21 cellular contexts compared by ENCODE assay signal in genomic region chr3:193951859-193952258, GRCh38.
DNase-seq lines count a peak whose midpoint lies in the region; ATAC-seq, FAIRE-seq and TF ChIP-seq lines count a peak whose summit lies in the region.
"Had no signal": no experiment of that assay in that cellular context is flagged by ENCODE, and none has a peak within 500 bp of the region (broad histone marks: within the 10 kb centered on the region; RNA-seq: fewer than 3 reads in every experiment).

No MANE protein-coding gene starts in this region.

- DNase-seq in HPDE6-E6E7 (ENCODE audit: extremely low spot score) (peak; percentile 46), astrocyte (ENCODE audit: low read depth) (no peak), epithelial cell of prostate (ENCODE audit: low read depth, low spot score) (peak; percentile 68), prostate gland (ENCODE audit: low spot score) (peak; percentile 48), left lung (no peak), amygdala (lab: John Stamatoyannopoulos, UW) (no peak)
- no peak for DNase-seq in activated CD4-positive, CD25-positive, alpha-beta regulatory T cell treated with anti-CD3 and anti-CD28 coated beads, Interleukin-2, amount 50 U/mL, for 72 hours
- DNase-seq: CD4-positive, alpha-beta memory T cell; DMS153; GDM1; GM23248; Kasumi-1; MM.1S; NCI-H1105 treated with DMSO at 0.1 percent for 48 hours; NCI-H1694 treated with DMSO at 0.1 percent for 48 hours; NCI-H774; SJCRH30 had no signal

- no peaks in the 10 kb centered on the region for H3K79me2 ChIP-seq in astrocyte (ENCODE audit: insufficient read depth, low read length)

- H3K27ac Mint-ChIP-seq in astrocyte (ENCODE audit: unreplicated experiment): peak overlapping the region; percentile 9
- H3K27ac Mint-ChIP-seq: CD4-positive, alpha-beta memory T cell; IgD-negative memory B cell had no signal

- no peak overlapping the region for H3K4me3 Mint-ChIP-seq in astrocyte (ENCODE audit: unreplicated experiment)
- H3K4me3 Mint-ChIP-seq: CD4-positive, alpha-beta memory T cell; IgD-negative memory B cell had no signal

- FAIRE-seq in astrocyte (lab: Jason Lieb, UNC): no peak
- FAIRE-seq: A549 had no signal

- peaks cover 51% of the 10 kb centered on the region for H3K27me3 Mint-ChIP-seq in astrocyte (ENCODE audit: low read depth, unreplicated experiment)

- no peak overlapping the region for H3K4me2 ChIP-seq in astrocyte (ENCODE audit: low read length)
- H3K4me2 ChIP-seq: A549, BLaER1 had no signal

- no peak for TF ChIP-seq POLR2A in prostate gland (IDR thresholded peaks at IDR 0.05)

- peaks cover 33% of the 10 kb centered on the region for H3K9me3 Mint-ChIP-seq in astrocyte (ENCODE audit: unreplicated experiment)

- no peak overlapping the region for H3K9ac ChIP-seq in astrocyte (ENCODE audit: low read length)
- H3K9ac ChIP-seq: BLaER1, GM23248 had no signal

- H3K36me3 Mint-ChIP-seq in astrocyte (ENCODE audit: low read depth, unreplicated experiment): peaks cover 4% of the 10 kb centered on the region

- H3K36me3 ChIP-seq in astrocyte (ENCODE audit: insufficient read depth, low read length) (no peaks in the 10 kb centered on the region), prostate gland (no peaks in the 10 kb centered on the region), left lung (no peaks in the 10 kb centered on the region)
- H3K36me3 ChIP-seq: BLaER1, HAP-1, SJCRH30 had no signal

- ATAC-seq in left lung: no peak
- ATAC-seq: A549 had no signal

- H3K9me3 ChIP-seq in astrocyte (ENCODE audit: insufficient read depth, low read depth, low read length): no peaks in the 10 kb centered on the region
- no peaks in the 10 kb centered on the region for H3K9me3 ChIP-seq in prostate gland
- H3K9me3 ChIP-seq in left lung: peaks cover 0 to 15% of the 10 kb centered on the region in 2 donors

- H3K4me1 ChIP-seq in astrocyte (ENCODE audit: insufficient read depth, low read length) (no peaks in the 10 kb centered on the region), prostate gland (replicated peaks) (no peaks in the 10 kb centered on the region), left lung (no peaks in the 10 kb centered on the region)
- H3K4me1 ChIP-seq: A549, BLaER1, HAP-1, SJCRH30 had no signal

- peaks cover 10% of the 10 kb centered on the region for H3K4me1 Mint-ChIP-seq in astrocyte (ENCODE audit: low read depth, unreplicated experiment)
- H3K4me1 Mint-ChIP-seq: CD4-positive, alpha-beta memory T cell had no signal

- no peaks in the 10 kb centered on the region for H4K20me1 ChIP-seq in astrocyte (ENCODE audit: insufficient read depth, low read length)
- H4K20me1 ChIP-seq: BLaER1 had no signal

- H3K27ac ChIP-seq in astrocyte (ENCODE audit: low read depth, low read length): no peak overlapping the region
- peak overlapping the region; percentile 78 for H3K27ac ChIP-seq in epithelial cell of prostate
- no peak overlapping the region for H3K27ac ChIP-seq in prostate gland
- no peak overlapping the region for H3K27ac ChIP-seq in left lung
- H3K27ac ChIP-seq: A549, BLaER1, GM23248, SJCRH30 had no signal

- H2AFZ ChIP-seq in astrocyte (ENCODE audit: low read depth, low read length): no peak overlapping the region
- H2AFZ ChIP-seq: GM23248 had no signal

- peaks cover 10% of the 10 kb centered on the region for H3K27me3 ChIP-seq in astrocyte (ENCODE audit: insufficient read depth, low read length)
- H3K27me3 ChIP-seq in prostate gland (replicated peaks; ENCODE audit: insufficient read depth): no peaks in the 10 kb centered on the region
- H3K27me3 ChIP-seq in left lung: peaks cover 0 to 3% of the 10 kb centered on the region in 2 donors
- H3K27me3 ChIP-seq: BLaER1 had no signal

- H3K4me3 ChIP-seq in astrocyte (ENCODE audit: insufficient read depth, low read depth, low read length): no peak overlapping the region
- H3K4me3 ChIP-seq in prostate gland: no peak overlapping the region
- H3K4me3 ChIP-seq in left lung: no peak overlapping the region
- H3K4me3 ChIP-seq: A549, BLaER1, GM23248, HAP-1, SJCRH30 had no signal

- WGBS in prostate gland: 44% methylated on average over 1 of the region's 1 CpG

- intact Hi-C loops in prostate gland (cut with DNase I): no loop called here
- intact Hi-C loops in left lung (cut with DNase I): no loop called here

- no peak for TF ChIP-seq CTCF in astrocyte (IDR thresholded peaks at IDR 0.05; ENCODE audit: insufficient read depth, low read depth, low read length)
- TF ChIP-seq CTCF in prostate gland (IDR thresholded peaks at IDR 0.05): peak in 1 of 4 experiments; percentile 10
- no peak for TF ChIP-seq CTCF in left lung (IDR thresholded peaks at IDR 0.05)

Comparison
In these comparisons a context has a peak if more than half of its experiments do, and no peak if none do; other contexts are left out.
1. DNase-seq: peak in HPDE6-E6E7 (single experiment), epithelial cell of prostate (single experiment) and prostate gland (single experiment); none in astrocyte (single experiment), left lung (0 of 2), amygdala (0 of 56) and activated CD4-positive, CD25-positive, alpha-beta regulatory T cell treated with anti-CD3 and anti-CD28 coated beads, Interleukin-2, amount 50 U/mL, for 72 hours (single experiment).